Comparison of ENCODE assay signal across 17 cellular contexts in the genomic region with DNA sequence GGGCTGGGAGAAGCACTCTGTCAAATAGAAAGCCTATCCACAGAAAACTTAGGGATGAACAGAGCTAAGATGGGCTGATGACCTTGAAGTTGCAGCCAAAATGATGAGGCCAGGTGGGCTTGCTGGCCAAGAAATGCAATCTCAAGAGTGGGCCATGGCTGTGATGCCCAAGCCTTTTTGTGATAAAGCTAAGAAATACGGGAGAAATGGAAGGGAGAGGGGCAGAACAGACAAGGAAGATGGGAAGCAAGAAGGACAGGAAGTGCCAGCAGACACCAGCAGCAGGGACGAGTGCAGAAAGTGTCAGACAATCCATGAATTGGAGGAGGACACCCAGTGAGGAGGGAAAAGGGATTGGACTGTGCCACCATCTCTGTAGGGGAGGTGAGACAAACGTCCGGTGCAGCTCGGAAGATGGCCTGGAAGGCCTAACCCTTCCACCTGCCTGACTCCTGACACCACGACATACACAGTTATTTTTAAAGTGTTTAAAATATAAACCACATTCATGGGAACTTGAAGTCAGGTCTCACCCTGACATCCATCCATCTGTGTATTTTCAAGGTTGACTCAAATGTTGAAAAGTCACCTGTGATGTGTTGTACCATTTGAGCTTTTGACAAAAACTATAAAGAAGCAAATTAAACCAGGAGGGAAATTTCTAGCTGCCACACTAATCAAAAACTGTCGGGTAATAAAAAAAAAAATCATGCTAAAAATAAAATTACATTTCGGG.
DNase-seq lines count a peak whose midpoint lies in the region; ATAC-seq, FAIRE-seq and TF ChIP-seq lines count a peak whose summit lies in the region.
"Had no signal": no experiment of that assay in that cellular context is flagged by ENCODE, and none has a peak within 500 bp of the region (broad histone marks: within the 10 kb centered on the region; RNA-seq: fewer than 3 reads in every experiment).

No MANE protein-coding gene starts in this region.

- in situ Hi-C loops in K562 (cut with MboI): no loop called here

- no peak for DNase-seq in activated CD4-positive, alpha-beta T cell treated with anti-CD3 and anti-CD28 coated beads, Interleukin-2, amount 10 ng/mL, durations not matched to agents 7 days and 5 days
- no peak for DNase-seq in activated CD4-positive, alpha-beta T cell treated with anti-CD3 and anti-CD28 coated beads for 1 hour
- DNase-seq in K562 (ENCODE audit: extremely low read depth in 1 of 4, low spot score in 3 of 4) (no peak), OCI-LY7 (ENCODE audit: low spot score) (no peak), NCI-H1048 (lab: John Stamatoyannopoulos, UW) (no peak), kidney glomerular epithelial cell (lab: John Stamatoyannopoulos, UW) (no peak)
- DNase-seq: NCI-H1092, NCI-H226, ovary, testis had no signal

- 23% methylated on average over 3 of the region's 8 CpGs for WGBS in K562 (ENCODE audit: insufficient coverage, low coverage, missing lambda C conversion rate)

- intact Hi-C loops in K562 (cut with micrococcal nuclease) (loop anchor here (10.0 kb wide), 1 partner anchor 79 kb away; no protein-coding TSS in a partner anchor), OCI-LY7 (cut with micrococcal nuclease; ENCODE audit: unreplicated experiment) (no loop called here)

- H3K9me2 ChIP-seq in SU-DHL-6 (replicated peaks; ENCODE audit: insufficient read depth, low read length) (no peaks in the 10 kb centered on the region), OCI-LY7 (ENCODE audit: insufficient read depth, low read length) (no peaks in the 10 kb centered on the region)

- peak overlapping the region; percentile 65 for H3K27ac ChIP-seq in SU-DHL-6 (ENCODE audit: low read depth, low read length)
- H3K27ac ChIP-seq in K562 (ENCODE audit: extremely low read depth, low read depth, low read length): no peak overlapping the region
- H3K27ac ChIP-seq in OCI-LY7 (ENCODE audit: low read depth, low read length, poor library complexity, severe bottlenecking): no peak overlapping the region
- H3K27ac ChIP-seq: A549, cardiac muscle cell, ovary, SJSA1, testis had no signal

- H3K4me3 ChIP-seq in SU-DHL-6 (ENCODE audit: insufficient read depth, low read length, poor library complexity, severe bottlenecking) (no peak overlapping the region), K562 (no peak overlapping the region), OCI-LY7 (ENCODE audit: low read depth, low read length, poor library complexity, severe bottlenecking) (no peak overlapping the region)
- H3K4me3 ChIP-seq: A549, cardiac muscle cell, ovary, SJSA1, testis had no signal

- H3K27me3 Mint-ChIP-seq in activated CD4-positive, alpha-beta T cell treated with anti-CD3 and anti-CD28 coated beads, Interleukin-2, amount 10 ng/mL, durations not matched to agents 7 days and 5 days: no peaks in the 10 kb centered on the region
- H3K27me3 Mint-ChIP-seq in stimulated activated memory B cell treated with anti-CD40 and anti-IgM and Interleukin-4, amounts not matched to agents 10 μg/mL and 1 μg/mL and 100 μg/mL, for 72 hours: no peaks in the 10 kb centered on the region

- H3K9ac ChIP-seq in SU-DHL-6 (ENCODE audit: low read length): peak overlapping the region; percentile 28; the same call in 1 of the 2 replicates
- H3K9ac ChIP-seq in K562 (ENCODE audit: insufficient read depth in 1 of 2, low read depth in 2 of 2, low read length in 2 of 2): no peak overlapping the region

- peak overlapping the region; percentile 63 for H3K4me3 Mint-ChIP-seq in activated CD4-positive, alpha-beta T cell treated with anti-CD3 and anti-CD28 coated beads, Interleukin-2, amount 10 ng/mL, durations not matched to agents 7 days and 5 days
- no peak overlapping the region for H3K4me3 Mint-ChIP-seq in stimulated activated memory B cell treated with anti-CD40 and anti-IgM and Interleukin-4, amounts not matched to agents 10 μg/mL and 1 μg/mL and 100 μg/mL, for 72 hours

- H3K4me1 Mint-ChIP-seq in activated CD4-positive, alpha-beta T cell treated with anti-CD3 and anti-CD28 coated beads, Interleukin-2, amount 10 ng/mL, durations not matched to agents 7 days and 5 days: peaks cover 95% of the 10 kb centered on the region
- H3K4me1 Mint-ChIP-seq in stimulated activated memory B cell treated with anti-CD40 and anti-IgM and Interleukin-4, amounts not matched to agents 10 μg/mL and 1 μg/mL and 100 μg/mL, for 72 hours: peaks cover 93% of the 10 kb centered on the region

- H3K36me3 ChIP-seq in SU-DHL-6 (ENCODE audit: low read length) (peaks cover 9% of the 10 kb centered on the region), K562 (ENCODE audit: control insufficient read depth, insufficient read depth, low read length) (no peaks in the 10 kb centered on the region), OCI-LY7 (ENCODE audit: insufficient read depth, low read length) (no peaks in the 10 kb centered on the region)
- H3K36me3 ChIP-seq: cardiac muscle cell, ovary, SJSA1 had no signal

- FAIRE-seq in K562 (lab: Jason Lieb, UNC): no peak
- FAIRE-seq: A549, frontal cortex, small intestine had no signal

- no peak overlapping the region for H2AFZ ChIP-seq in SU-DHL-6 (ENCODE audit: low read depth, low read length, severe bottlenecking)
- H2AFZ ChIP-seq in K562 (ENCODE audit: low read depth, low read length): peak overlapping the region; percentile 40; the same call in 1 of the 2 replicates
- H2AFZ ChIP-seq in OCI-LY7 (ENCODE audit: low read length): no peak overlapping the region

- TF ChIP-seq RAD21 in K562 (CRISPR knock-in tag; conservative IDR thresholded peaks at IDR 0.05 in 1 of 2, IDR thresholded peaks at IDR 0.05 in 1 of 2): no peak

- no peaks in the 10 kb centered on the region for H3K9me3 ChIP-seq in SU-DHL-6 (ENCODE audit: insufficient read depth, low read length)
- no peaks in the 10 kb centered on the region for H3K9me3 ChIP-seq in K562 (replicated peaks; ENCODE audit: control insufficient read depth, insufficient read depth, low read depth, low read length)
- H3K9me3 ChIP-seq in OCI-LY7 (ENCODE audit: low read length): no peaks in the 10 kb centered on the region
- H3K9me3 ChIP-seq: A549, ovary, SJSA1, testis had no signal

- BruUV-seq in K562 (replicated peaks; lab: Mats Ljungman, UMichigan): no TSS peak
- BruUV-seq in OCI-LY7 (replicated peaks; lab: Mats Ljungman, UMichigan): no TSS peak

- peaks cover 20% of the 10 kb centered on the region for H3F3A ChIP-seq in SU-DHL-6 (ENCODE audit: insufficient read depth)

- CTCF ChIA-PET in activated CD4-positive, alpha-beta T cell treated with anti-CD3 and anti-CD28 coated beads, Interleukin-2, amount 10 ng/mL, durations not matched to agents 7 days and 5 days (lab: Charles Lee): interaction anchor here (0.5 to 1.4 kb wide), 7 partner anchors 9 to 753 kb away, joined by 3 to 5 read pairs (median 4); no protein-coding TSS in a partner anchor
- CTCF ChIA-PET in K562 (lab: Yijun Ruan, JAX; ENCODE audit: low intra/inter-chr PET ratio) (no interaction called here), OCI-LY7 (lab: Charles Lee; ENCODE audit: unreplicated experiment) (no interaction called here)

- H3K9me3 Mint-ChIP-seq in activated CD4-positive, alpha-beta T cell treated with anti-CD3 and anti-CD28 coated beads, Interleukin-2, amount 10 ng/mL, durations not matched to agents 7 days and 5 days: peaks cover 2% of the 10 kb centered on the region
- H3K9me3 Mint-ChIP-seq in stimulated activated memory B cell treated with anti-CD40 and anti-IgM and Interleukin-4, amounts not matched to agents 10 μg/mL and 1 μg/mL and 100 μg/mL, for 72 hours: peaks cover 10% of the 10 kb centered on the region

- TF ChIP-seq EP300 in K562 (IDR thresholded peaks at IDR 0.05; ENCODE audit: low read length): no peak

- H4K20me1 ChIP-seq in SU-DHL-6 (ENCODE audit: low read depth, low read length) (0 out of 2 replicates have a peak, but pooled peaks cover 4% of the 10 kb centered on the region), K562 (replicated peaks; ENCODE audit: control insufficient read depth, insufficient read depth, low read length) (no peaks in the 10 kb centered on the region), OCI-LY7 (ENCODE audit: insufficient read depth, low read length) (no peaks in the 10 kb centered on the region)

- H3K79me2 ChIP-seq in SU-DHL-6 (ENCODE audit: insufficient read depth, low read length): peaks cover 95% of the 10 kb centered on the region
- no peaks in the 10 kb centered on the region for H3K79me2 ChIP-seq in K562 (ENCODE audit: control insufficient read depth, insufficient read depth, low read length)
- H3K79me2 ChIP-seq in OCI-LY7 (ENCODE audit: insufficient read depth, low read depth, low read length): no peaks in the 10 kb centered on the region

- H3K36me3 Mint-ChIP-seq in activated CD4-positive, alpha-beta T cell treated with anti-CD3 and anti-CD28 coated beads, Interleukin-2, amount 10 ng/mL, durations not matched to agents 7 days and 5 days (ENCODE audit: low read depth): peaks cover 74% of the 10 kb centered on the region
- peaks cover 51% of the 10 kb centered on the region for H3K36me3 Mint-ChIP-seq in stimulated activated memory B cell treated with anti-CD40 and anti-IgM and Interleukin-4, amounts not matched to agents 10 μg/mL and 1 μg/mL and 100 μg/mL, for 72 hours

- TF ChIP-seq POLR2A in K562 (conservative IDR thresholded peaks at IDR 0.05): no peak

- H3K27ac Mint-ChIP-seq in activated CD4-positive, alpha-beta T cell treated with anti-CD3 and anti-CD28 coated beads, Interleukin-2, amount 10 ng/mL, durations not matched to agents 7 days and 5 days: peak overlapping the region; percentile 94
- peak overlapping the region; percentile 74 for H3K27ac Mint-ChIP-seq in stimulated activated memory B cell treated with anti-CD40 and anti-IgM and Interleukin-4, amounts not matched to agents 10 μg/mL and 1 μg/mL and 100 μg/mL, for 72 hours

- ATAC-seq in K562: no peak
- ATAC-seq in stimulated activated memory B cell treated with anti-CD40 and anti-IgM and Interleukin-4, amounts not matched to agents 10 μg/mL and 1 μg/mL and 100 μg/mL, for 72 hours: no peak
- ATAC-seq: A549 had no signal

- no peaks in the 10 kb centered on the region for H3K9me1 ChIP-seq in K562 (ENCODE audit: control insufficient read depth, insufficient read depth, low read length)

- H3K4me1 ChIP-seq in K562 (replicated peaks in 1 of 2; ENCODE audit: control insufficient read depth in 2 of 2, insufficient read depth in 2 of 2, low read length in 2 of 2) (no peaks in the 10 kb centered on the region; a peak in 2 of 5 replicates), OCI-LY7 (ENCODE audit: insufficient read depth, low read length, poor library complexity, severe bottlenecking) (no peaks in the 10 kb centered on the region)
- H3K4me1 ChIP-seq: A549, testis had no signal

- peak overlapping the region; percentile 25 for H3K4me2 ChIP-seq in SU-DHL-6 (ENCODE audit: low read depth, low read length, poor library complexity, severe bottlenecking)
- H3K4me2 ChIP-seq in K562 (ENCODE audit: insufficient read depth, low read length): no peak overlapping the region
- H3K4me2 ChIP-seq in OCI-LY7 (ENCODE audit: low read length): no peak overlapping the region
- H3K4me2 ChIP-seq: A549 had no signal

- POLR2A ChIA-PET in activated CD4-positive, alpha-beta T cell treated with anti-CD3 and anti-CD28 coated beads, Interleukin-2, amount 10 ng/mL, durations not matched to agents 7 days and 5 days (lab: Charles Lee): interaction anchor here (0.6 to 0.7 kb wide), 2 partner anchors 69 to 208 kb away, joined by 4 to 5 read pairs; partner anchors contain the start of gene VPS4B
- POLR2A ChIA-PET in K562 (lab: Yijun Ruan, JAX): no interaction called here
- POLR2A ChIA-PET in OCI-LY7 (lab: Charles Lee): no interaction called here

- H3K27me3 ChIP-seq in SU-DHL-6 (ENCODE audit: low read length) (no peaks in the 10 kb centered on the region), K562 (ENCODE audit: control insufficient read depth in 2 of 2, insufficient read depth in 2 of 2, low read length in 2 of 2) (no peaks in the 10 kb centered on the region)
- H3K27me3 ChIP-seq: cardiac muscle cell, ovary, SJSA1, testis had no signal

- no peak for TF ChIP-seq CTCF in SU-DHL-6 (IDR thresholded peaks at IDR 0.05; ENCODE audit: insufficient read depth, low read length, poor library complexity, severe bottlenecking)
- no peak for TF ChIP-seq CTCF in K562 (IDR thresholded peaks at IDR 0.05 in 2 of 3, conservative IDR thresholded peaks at IDR 0.05 in 1 of 3; ENCODE audit: insufficient read depth in 2 of 3, low read depth in 1 of 3, low read length in 3 of 3)
- no peak for TF ChIP-seq CTCF in OCI-LY7 (conservative IDR thresholded peaks at IDR 0.05; ENCODE audit: low read length)
